Comparison of ENCODE assay signal across 8 cellular contexts in the genomic region with DNA sequence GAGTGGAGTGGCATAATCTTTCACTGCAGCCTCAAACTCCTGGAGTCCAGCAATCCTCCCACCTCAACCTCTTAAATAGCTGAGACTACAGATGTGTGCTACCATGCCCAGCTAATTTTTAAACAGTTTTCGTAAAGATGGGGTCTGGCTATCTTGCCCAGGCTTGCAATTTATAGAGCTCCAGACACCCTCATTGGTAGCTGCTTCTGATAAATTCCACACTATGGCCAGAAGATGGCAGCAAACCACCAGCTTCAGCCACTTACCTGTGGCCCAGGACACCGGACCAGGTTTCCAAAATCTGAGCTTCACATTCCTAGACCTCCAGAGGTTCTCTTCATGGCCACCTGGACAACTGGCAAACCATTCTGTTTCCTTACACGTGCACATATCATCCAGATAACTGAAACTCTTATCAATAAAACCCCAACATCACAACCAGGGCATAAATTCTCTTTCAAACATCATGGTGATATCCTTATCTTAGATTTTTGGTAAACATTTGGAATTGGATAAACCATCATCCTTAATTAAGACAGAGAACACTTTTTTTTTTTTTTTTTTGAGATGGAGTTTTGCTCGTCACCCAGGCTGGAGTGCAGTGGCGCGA. TPM values are rescaled to one million over a fixed set of nuclear protein-coding genes. Genes with fewer than 3 reads are reported as not detected.
A peak's percentile ranks its signal among the peaks of the same experiment; 100 is the strongest.
DNase-seq lines count a peak whose midpoint lies in the region; ATAC-seq, FAIRE-seq and TF ChIP-seq lines count a peak whose summit lies in the region.

No MANE protein-coding gene starts in this region.

- peaks cover 0 to 8% of the 10 kb centered on the region in 2 experiments for H3K36me3 ChIP-seq in endothelial cell of umbilical vein (ENCODE audit: control insufficient read depth in 2 of 2, extremely low read depth in 1 of 2, insufficient read depth in 2 of 2, low read length in 2 of 2)

- H3K9me3 Mint-ChIP-seq in activated CD8-positive, alpha-beta T cell treated with anti-CD3 and anti-CD28 coated beads, Interleukin-2, amount 10 ng/mL, durations not matched to agents 7 days and 5 days (ENCODE audit: insufficient read depth) = no peaks in the 10 kb centered on the region

- H3K27me3 Mint-ChIP-seq in activated CD8-positive, alpha-beta T cell treated with anti-CD3 and anti-CD28 coated beads, Interleukin-2, amount 10 ng/mL, durations not matched to agents 7 days and 5 days (ENCODE audit: low read depth) = peaks cover under 1% of the 10 kb centered on the region

- TF ChIP-seq CTCF in GM12872 (IDR thresholded peaks at IDR 0.05; ENCODE audit: insufficient read depth, low read depth, low read length) = peak; percentile 74
- TF ChIP-seq CTCF in endothelial cell of umbilical vein (IDR thresholded peaks at IDR 0.05; ENCODE audit: extremely low read depth in 1 of 2, insufficient read depth in 1 of 2, low read depth in 1 of 2, low read length in 2 of 2) = peak; percentile 69 to 72

- intact Hi-C loops in endothelial cell of umbilical vein (cut with micrococcal nuclease) = loop anchor here (1.0 kb wide), 3 partner anchors 35 to 255 kb away; no protein-coding TSS in a partner anchor

- no peaks in the 10 kb centered on the region for H3K79me2 ChIP-seq in endothelial cell of umbilical vein (ENCODE audit: control insufficient read depth, insufficient read depth, low read length)

- no peaks in the 10 kb centered on the region for H3K36me3 Mint-ChIP-seq in activated CD8-positive, alpha-beta T cell treated with anti-CD3 and anti-CD28 coated beads, Interleukin-2, amount 10 ng/mL, durations not matched to agents 7 days and 5 days (ENCODE audit: low read depth)

- H3K27ac Mint-ChIP-seq in activated CD8-positive, alpha-beta T cell treated with anti-CD3 and anti-CD28 coated beads, Interleukin-2, amount 10 ng/mL, durations not matched to agents 7 days and 5 days = no peak overlapping the region

- POLR2A ChIA-PET in activated CD8-positive, alpha-beta T cell treated with anti-CD3 and anti-CD28 coated beads, Interleukin-2, amount 10 ng/mL, durations not matched to agents 7 days and 5 days (lab: Charles Lee) = interaction anchor here (0.7 kb wide), 1 partner anchor 35 kb away, joined by 3 read pairs; no protein-coding TSS in a partner anchor
- POLR2A ChIA-PET in endothelial cell of umbilical vein (lab: Charles Lee) = interaction anchor here (0.9 to 1.3 kb wide), 2 partner anchors 35 to 39 kb away, joined by 4 to 7 read pairs; a partner anchor contains a TSS

- peaks cover 1% of the 10 kb centered on the region in 2 experiments for H3K27me3 ChIP-seq in endothelial cell of umbilical vein (ENCODE audit: control insufficient read depth in 2 of 2, insufficient read depth in 2 of 2, low read length in 2 of 2)

- H3K4me2 ChIP-seq in endothelial cell of umbilical vein (ENCODE audit: insufficient read depth, low read length) = no peak overlapping the region

- dilution Hi-C loops in endothelial cell of umbilical vein (cut with MboI; ENCODE audit: extremely low pct_ligation_motif_present, low sequenced_read_pairs) = no loop called here

- FAIRE-seq in endothelial cell of umbilical vein (lab: Jason Lieb, UNC) = peak; percentile 85

- no peak overlapping the region for H3K27ac ChIP-seq in endothelial cell of umbilical vein (ENCODE audit: insufficient read depth, low read depth, low read length)

- CTCF ChIA-PET in activated CD8-positive, alpha-beta T cell treated with anti-CD3 and anti-CD28 coated beads, Interleukin-2, amount 10 ng/mL, durations not matched to agents 7 days and 5 days (lab: Charles Lee) = interaction anchor here (0.6 to 11.6 kb wide), 69 partner anchors 8 to 777 kb away, joined by 3 to 342 read pairs (median 4); a partner anchor contains a TSS
- CTCF ChIA-PET in endothelial cell of umbilical vein (lab: Charles Lee) = interaction anchor here (0.6 to 12.6 kb wide), 66 partner anchors 9 to 1778 kb away, joined by 3 to 716 read pairs (median 4); a partner anchor contains a TSS

- H3K4me1 ChIP-seq in endothelial cell of umbilical vein (ENCODE audit: control insufficient read depth, extremely low read depth, insufficient read depth, low read length) = peaks cover 10% of the 10 kb centered on the region

- DNase-seq in A172 (ENCODE audit: low spot score) = peak; percentile 61
- DNase-seq in NCI-H2227 treated with DMSO at 0.1 percent for 48 hours (lab: John Stamatoyannopoulos, UW) = peak; percentile 15
- peak; percentile 76 for DNase-seq in activated CD8-positive, alpha-beta T cell treated with anti-CD3 and anti-CD28 coated beads, Interleukin-2, amount 10 ng/mL, durations not matched to agents 7 days and 5 days
- peak; percentile 52 for DNase-seq in endothelial cell of umbilical vein (ENCODE audit: low read depth, low spot score)
- DNase-seq in midbrain (lab: John Stamatoyannopoulos, UW) = peak; percentile 47
- DNase-seq in stimulated activated CD8-positive, alpha-beta memory T cell treated with anti-CD3 and anti-CD28 coated beads, Interleukin-7, amount 100 ng/mL, for 24 hours (ENCODE audit: low read depth) = peak; percentile 21

- no peaks in the 10 kb centered on the region for H3K9me1 ChIP-seq in endothelial cell of umbilical vein (replicated peaks; ENCODE audit: control insufficient read depth, extremely low read depth, insufficient read depth, low read length)

- H4K20me1 ChIP-seq in endothelial cell of umbilical vein (replicated peaks; ENCODE audit: control insufficient read depth, extremely low read depth, insufficient read depth, low read length) = no peaks in the 10 kb centered on the region

- no TSS peak for BruUV-seq in endothelial cell of umbilical vein (replicated peaks; lab: Mats Ljungman, UMichigan)

- ATAC-seq in activated CD8-positive, alpha-beta T cell treated with anti-CD3 and anti-CD28 coated beads, Interleukin-2, amount 10 ng/mL, durations not matched to agents 7 days and 5 days = peak; percentile 88
- ATAC-seq in HG03095 (IDR thresholded peaks at IDR 0.05; ENCODE audit: unreplicated experiment) = no peak

- no peak overlapping the region for H2AFZ ChIP-seq in endothelial cell of umbilical vein (ENCODE audit: low read depth, low read length)

- H3K9ac ChIP-seq in endothelial cell of umbilical vein (replicated peaks; ENCODE audit: extremely low read depth, insufficient read depth, low read length) = no peak overlapping the region

- H3K4me3 Mint-ChIP-seq in activated CD8-positive, alpha-beta T cell treated with anti-CD3 and anti-CD28 coated beads, Interleukin-2, amount 10 ng/mL, durations not matched to agents 7 days and 5 days = no peak overlapping the region

- no peak overlapping the region for H3K4me3 ChIP-seq in endothelial cell of umbilical vein (replicated peaks in 1 of 3; ENCODE audit: insufficient read depth in 1 of 3, low read depth in 1 of 3, low read length in 3 of 3)

- TF ChIP-seq POLR2A in endothelial cell of umbilical vein (IDR thresholded peaks at IDR 0.05; ENCODE audit: low read depth, low read length) = no peak

- H3K4me1 Mint-ChIP-seq in activated CD8-positive, alpha-beta T cell treated with anti-CD3 and anti-CD28 coated beads, Interleukin-2, amount 10 ng/mL, durations not matched to agents 7 days and 5 days (ENCODE audit: low read depth) = peaks cover 2% of the 10 kb centered on the region

- no peaks in the 10 kb centered on the region for H3K9me3 ChIP-seq in endothelial cell of umbilical vein (replicated peaks; ENCODE audit: control insufficient read depth, insufficient read depth, low read length)

RNA-seq across cellular contexts. Expression of a gene that starts 28.9 kb away (rescaled TPM):
- total RNA-seq in A172 (2014; rRNA removed; shearing (Covaris generic)) = not detected in 2 replicates
- total RNA-seq in activated CD8-positive, alpha-beta T cell treated with anti-CD3 and anti-CD28 coated beads, Interleukin-2, amount 10 ng/mL, durations not matched to agents 7 days and 5 days = not detected
- total RNA-seq in endothelial cell of umbilical vein = not detected in 2 replicates
- not detected in 2 replicates for polyA plus RNA-seq in endothelial cell of umbilical vein
- not detected in 2 replicates for polyA plus RNA-seq in endothelial cell of umbilical vein (2011; cell fraction: cytosol; rRNA removed)
- polyA plus RNA-seq in endothelial cell of umbilical vein (2011; cell fraction: nucleus; rRNA removed) = 0.13 and 0.32 TPM in 2 replicates
- not detected in 2 replicates for polyA plus RNA-seq in endothelial cell of umbilical vein (2012)
- not detected in 2 replicates for polyA minus RNA-seq in endothelial cell of umbilical vein
- polyA minus RNA-seq in endothelial cell of umbilical vein (2011; cell fraction: cytosol; rRNA and poly(A)+ RNA removed) = not detected
- not detected in 2 replicates for polyA minus RNA-seq in endothelial cell of umbilical vein (2011; cell fraction: nucleus; rRNA and poly(A)+ RNA removed)

RNA-seq across cellular contexts. Expression of a gene that starts 29.0 kb away (rescaled TPM):
- 24.9 and 66.5 TPM in 2 replicates for total RNA-seq in A172 (2014; rRNA removed; shearing (Covaris generic))
- 1 to 10 TPM in 1 of 2 experiments, under 1 TPM in 1; 0.76 to 1.7 TPM for total RNA-seq in activated CD8-positive, alpha-beta T cell treated with anti-CD3 and anti-CD28 coated beads, Interleukin-2, amount 10 ng/mL, durations not matched to agents 7 days and 5 days
- total RNA-seq in endothelial cell of umbilical vein = 43.0 and 43.1 TPM in 2 replicates
- polyA plus RNA-seq in endothelial cell of umbilical vein = 45.2 and 47.5 TPM in 2 replicates
- polyA plus RNA-seq in endothelial cell of umbilical vein (2011; cell fraction: cytosol; rRNA removed) = 18.3 and 23.0 TPM in 2 replicates
- 262 and 302 TPM in 2 replicates for polyA plus RNA-seq in endothelial cell of umbilical vein (2011; cell fraction: nucleus; rRNA removed)
- polyA plus RNA-seq in endothelial cell of umbilical vein (2012) = 25.8 and 32.9 TPM in 2 replicates
- polyA minus RNA-seq in endothelial cell of umbilical vein = 52.5 and 60.1 TPM in 2 replicates
- 27.2 TPM for polyA minus RNA-seq in endothelial cell of umbilical vein (2011; cell fraction: cytosol; rRNA and poly(A)+ RNA removed)
- 66.9 and 99.7 TPM in 2 replicates for polyA minus RNA-seq in endothelial cell of umbilical vein (2011; cell fraction: nucleus; rRNA and poly(A)+ RNA removed)

RNA-seq across cellular contexts. Expression of a gene that starts 39.0 kb away (rescaled TPM):
- total RNA-seq in A172 (2014; rRNA removed; shearing (Covaris generic)) = 42.7 and 49.8 TPM in 2 replicates
- 10 to 100 TPM; 16.3 to 16.5 TPM for total RNA-seq in activated CD8-positive, alpha-beta T cell treated with anti-CD3 and anti-CD28 coated beads, Interleukin-2, amount 10 ng/mL, durations not matched to agents 7 days and 5 days
- total RNA-seq in endothelial cell of umbilical vein = 9.8 and 11.2 TPM in 2 replicates
- 10.1 and 11.3 TPM in 2 replicates for polyA plus RNA-seq in endothelial cell of umbilical vein
- 12.5 TPM in 2 replicates for polyA plus RNA-seq in endothelial cell of umbilical vein (2011; cell fraction: cytosol; rRNA removed)
- polyA plus RNA-seq in endothelial cell of umbilical vein (2011; cell fraction: nucleus; rRNA removed) = 5.2 and 5.5 TPM in 2 replicates
- 8.8 and 11.8 TPM in 2 replicates for polyA plus RNA-seq in endothelial cell of umbilical vein (2012)
- 6.5 and 7.6 TPM in 2 replicates for polyA minus RNA-seq in endothelial cell of umbilical vein
- 8.0 TPM for polyA minus RNA-seq in endothelial cell of umbilical vein (2011; cell fraction: cytosol; rRNA and poly(A)+ RNA removed)
- polyA minus RNA-seq in endothelial cell of umbilical vein (2011; cell fraction: nucleus; rRNA and poly(A)+ RNA removed) = 0.48 and 1.7 TPM in 2 replicates

RNA-seq across cellular contexts. Expression of a gene that starts 39.1 kb away (rescaled TPM):
- 556 and 560 TPM in 2 replicates for total RNA-seq in A172 (2014; rRNA removed; shearing (Covaris generic))
- total RNA-seq in activated CD8-positive, alpha-beta T cell treated with anti-CD3 and anti-CD28 coated beads, Interleukin-2, amount 10 ng/mL, durations not matched to agents 7 days and 5 days = 100 to 1,000 TPM; 339 to 364 TPM
- 306 and 332 TPM in 2 replicates for total RNA-seq in endothelial cell of umbilical vein
- polyA plus RNA-seq in endothelial cell of umbilical vein = 73.0 and 137 TPM in 2 replicates
- polyA plus RNA-seq in endothelial cell of umbilical vein (2011; cell fraction: cytosol; rRNA removed) = 341 and 475 TPM in 2 replicates
- 95.0 and 136 TPM in 2 replicates for polyA plus RNA-seq in endothelial cell of umbilical vein (2011; cell fraction: nucleus; rRNA removed)
- polyA plus RNA-seq in endothelial cell of umbilical vein (2012) = 427 and 444 TPM in 2 replicates
- 14.0 and 15.7 TPM in 2 replicates for polyA minus RNA-seq in endothelial cell of umbilical vein
- 37.3 TPM for polyA minus RNA-seq in endothelial cell of umbilical vein (2011; cell fraction: cytosol; rRNA and poly(A)+ RNA removed)
- polyA minus RNA-seq in endothelial cell of umbilical vein (2011; cell fraction: nucleus; rRNA and poly(A)+ RNA removed) = 14.8 and 17.1 TPM in 2 replicates

RNA-seq across cellular contexts. Expression of a gene that starts 45.6 kb away (rescaled TPM):
- 8.1 and 14.6 TPM in 2 replicates for total RNA-seq in A172 (2014; rRNA removed; shearing (Covaris generic))
- total RNA-seq in activated CD8-positive, alpha-beta T cell treated with anti-CD3 and anti-CD28 coated beads, Interleukin-2, amount 10 ng/mL, durations not matched to agents 7 days and 5 days = 10 to 100 TPM; 18.8 to 20.3 TPM
- 12.6 and 14.7 TPM in 2 replicates for total RNA-seq in endothelial cell of umbilical vein
- polyA plus RNA-seq in endothelial cell of umbilical vein = 10.6 and 13.0 TPM in 2 replicates
- 10.1 and 10.5 TPM in 2 replicates for polyA plus RNA-seq in endothelial cell of umbilical vein (2011; cell fraction: cytosol; rRNA removed)
- polyA plus RNA-seq in endothelial cell of umbilical vein (2011; cell fraction: nucleus; rRNA removed) = 20.9 and 22.8 TPM in 2 replicates
- polyA plus RNA-seq in endothelial cell of umbilical vein (2012) = 8.6 and 8.9 TPM in 2 replicates
- 11.8 and 11.9 TPM in 2 replicates for polyA minus RNA-seq in endothelial cell of umbilical vein
- polyA minus RNA-seq in endothelial cell of umbilical vein (2011; cell fraction: cytosol; rRNA and poly(A)+ RNA removed) = 15.4 TPM
- polyA minus RNA-seq in endothelial cell of umbilical vein (2011; cell fraction: nucleus; rRNA and poly(A)+ RNA removed) = 7.6 and 11.9 TPM in 2 replicates

Comparison
In these comparisons a context has a peak if more than half of its experiments do, and no peak if none do; other contexts are left out.
1. DNase-seq: peak in every context shown above with its lines; median percentile 76 in activated CD8-positive, alpha-beta T cell treated with anti-CD3 and anti-CD28 coated beads, Interleukin-2, amount 10 ng/mL, durations not matched to agents 7 days and 5 days; 61 in A172; 52 in endothelial cell of umbilical vein; 47 in midbrain; 21 in stimulated activated CD8-positive, alpha-beta memory T cell treated with anti-CD3 and anti-CD28 coated beads, Interleukin-7, amount 100 ng/mL, for 24 hours; 15 in NCI-H2227 treated with DMSO at 0.1 percent for 48 hours.